In the genomic region with DNA sequence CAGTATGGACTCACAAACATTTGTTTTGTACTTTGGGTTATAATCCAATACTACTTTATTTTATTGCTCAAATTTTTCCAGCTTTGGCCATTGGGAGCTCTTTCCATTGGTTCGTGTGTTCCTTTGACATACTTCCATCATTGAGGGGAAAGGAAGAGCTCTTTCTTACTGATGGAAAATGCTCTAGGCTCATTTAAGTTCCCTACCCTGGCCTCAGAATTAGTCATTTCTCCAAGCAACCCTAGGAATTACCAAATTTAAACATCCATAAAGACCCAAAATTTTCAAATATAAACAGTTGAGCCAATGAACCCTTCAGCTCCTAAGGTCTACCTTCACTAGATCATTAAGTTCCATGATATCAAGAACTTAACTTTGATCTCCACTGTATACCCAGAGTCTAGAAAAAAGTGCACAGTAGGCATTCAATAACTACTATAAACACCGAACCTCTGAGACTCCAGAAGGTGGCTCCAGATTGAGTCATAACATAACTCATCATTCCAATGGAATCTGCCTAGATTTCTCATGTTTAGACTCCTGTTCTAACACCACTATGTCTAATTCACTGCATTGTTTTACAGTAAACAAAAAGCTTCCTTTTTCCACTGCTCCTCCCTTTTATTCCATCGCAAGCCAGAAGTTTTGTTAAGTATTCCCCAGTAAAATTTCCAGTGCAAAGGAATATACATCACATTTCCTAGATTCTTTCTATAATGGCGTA, we compare ENCODE assay signal across 1 cellular context.
TF ChIP-seq lines count a peak whose summit lies in the region.

No MANE protein-coding gene starts in this region.

TF ChIP-seq in IMR-90, 13 proteins besides CTCF, POLR2A, EP300 and RAD21 (continued from another document):
- no peak for TF ChIP-seq ELK1 (IDR thresholded peaks at IDR 0.05; ENCODE audit: borderline replicate concordance, low read depth, low read length)
- TF ChIP-seq NFE2L2 (IDR thresholded peaks at IDR 0.05; ENCODE audit: low read depth, low read length): no peak
- TF ChIP-seq BHLHE40 (IDR thresholded peaks at IDR 0.05; ENCODE audit: low read depth, low read length): 0 out of 2 replicates have a peak, but pooled peaks have one; percentile 10
- peak; percentile 79 for TF ChIP-seq FOS (IDR thresholded peaks at IDR 0.05; ENCODE audit: low read depth, low read length)
- no peak for TF ChIP-seq MAZ (IDR thresholded peaks at IDR 0.05; ENCODE audit: borderline replicate concordance, low read depth, low read length)
- TF ChIP-seq RFX5 (IDR thresholded peaks at IDR 0.05; ENCODE audit: low read depth, low read length): no peak
- no peak for TF ChIP-seq CHD1 (IDR thresholded peaks at IDR 0.05; ENCODE audit: low read depth, low read length)
- TF ChIP-seq CEBPB (IDR thresholded peaks at IDR 0.05; ENCODE audit: low read depth, low read length): peak; percentile 60
- TF ChIP-seq MAFK (IDR thresholded peaks at IDR 0.05; ENCODE audit: low read depth, low read length): peak; percentile 90
